Comparison of ENCODE assay signal across 15 cellular contexts in genomic region chr17:43644081-43644480, GRCh38. TPM values are rescaled to one million over a fixed set of nuclear protein-coding genes. Genes with fewer than 3 reads are reported as not detected.
DNase-seq lines count a peak whose midpoint lies in the region; TF ChIP-seq lines count a peak whose summit lies in the region.
"Had no signal": no experiment of that assay in that cellular context is flagged by ENCODE, and none has a peak within 500 bp of the region (broad histone marks: within the 10 kb centered on the region; RNA-seq: fewer than 3 reads in every experiment).

No MANE protein-coding gene starts in this region.

- CTCF ChIA-PET in Caco-2 (lab: Charles Lee) = no interaction called here
- CTCF ChIA-PET in activated naive CD4-positive, alpha-beta T cell treated with anti-CD3 and anti-CD28 coated beads for 36 hours (lab: Charles Lee) = no interaction called here

- in situ Hi-C loops in GM13976 (cut with MboI; ENCODE audit: low sequenced_read_pairs, unreplicated experiment) = no loop called here

- no peaks in the 10 kb centered on the region for H3K9me3 Mint-ChIP-seq in Caco-2 (ENCODE audit: unreplicated experiment)
- H3K9me3 Mint-ChIP-seq in activated naive CD4-positive, alpha-beta T cell treated with anti-CD3 and anti-CD28 coated beads for 36 hours = no peaks in the 10 kb centered on the region
- H3K9me3 Mint-ChIP-seq: IgD-negative memory B cell had no signal

- H3K27me3 Mint-ChIP-seq in Caco-2 (ENCODE audit: insufficient read depth, unreplicated experiment) = no peaks in the 10 kb centered on the region
- H3K27me3 Mint-ChIP-seq in activated naive CD4-positive, alpha-beta T cell treated with anti-CD3 and anti-CD28 coated beads for 36 hours (ENCODE audit: low read depth) = peaks cover 16% of the 10 kb centered on the region

- peaks cover 23% of the 10 kb centered on the region for H3K4me1 Mint-ChIP-seq in Caco-2 (ENCODE audit: low read depth, unreplicated experiment)
- H3K4me1 Mint-ChIP-seq in activated naive CD4-positive, alpha-beta T cell treated with anti-CD3 and anti-CD28 coated beads for 36 hours (ENCODE audit: low read depth) = peaks cover 28% of the 10 kb centered on the region
- H3K4me1 Mint-ChIP-seq: IgD-negative memory B cell had no signal

- H3K36me3 Mint-ChIP-seq in Caco-2 (ENCODE audit: insufficient read depth, unreplicated experiment) = no peaks in the 10 kb centered on the region
- H3K36me3 Mint-ChIP-seq in activated naive CD4-positive, alpha-beta T cell treated with anti-CD3 and anti-CD28 coated beads for 36 hours (ENCODE audit: low read depth) = no peaks in the 10 kb centered on the region

- H3K27ac Mint-ChIP-seq in Caco-2 (ENCODE audit: unreplicated experiment) = peak overlapping the region; percentile 10
- H3K27ac Mint-ChIP-seq in activated naive CD4-positive, alpha-beta T cell treated with anti-CD3 and anti-CD28 coated beads for 36 hours = no peak overlapping the region

- DNase-seq in NCI-H82 (lab: John Stamatoyannopoulos, UW) = peak; percentile 38
- DNase-seq in NCI-H82 treated with DMSO at 0.1 percent for 48 hours (lab: John Stamatoyannopoulos, UW; ENCODE audit: unreplicated experiment) = no peak
- DNase-seq in Caco-2 = no peak
- DNase-seq in NCI-H2171 treated with DMSO at 0.1 percent for 48 hours (lab: John Stamatoyannopoulos, UW) = peak; percentile 78
- peak; percentile 82 for DNase-seq in islet precursor cell
- no peak for DNase-seq in GM13976 (ENCODE audit: low spot score)
- DNase-seq in activated naive CD4-positive, alpha-beta T cell treated with anti-CD3 and anti-CD28 coated beads for 36 hours = no peak
- DNase-seq: DMS79; NCI-H1105; NCI-H2081 treated with DMSO at 0.1 percent for 48 hours; NCI-H446 treated with DMSO at 0.1 percent for 48 hours; NK-92 treated with Interleukin-12 subunit alpha and Interleukin-12 subunit beta, amount 100 ng/mL, for 24 hours; SIG-M5; SK-N-SH had no signal

- H3K4me3 ChIP-seq in Caco-2 (ENCODE audit: low read depth, low read length) = no peak overlapping the region

- intact Hi-C loops in Caco-2 (cut with micrococcal nuclease; ENCODE audit: unreplicated experiment) = no loop called here
- intact Hi-C loops in activated naive CD4-positive, alpha-beta T cell treated with anti-CD3 and anti-CD28 coated beads for 36 hours (cut with micrococcal nuclease) = no loop called here

- no TSS peak for BruUV-seq in Caco-2 (replicated peaks; lab: Mats Ljungman, UMichigan)

- POLR2A ChIA-PET in Caco-2 (lab: Charles Lee) = no interaction called here

- H3K27me3 ChIP-seq in Caco-2 (replicated peaks; ENCODE audit: control insufficient read depth, insufficient read depth, low read length) = no peaks in the 10 kb centered on the region

- peaks cover 21% of the 10 kb centered on the region for H3K4me1 ChIP-seq in Caco-2

- no peaks in the 10 kb centered on the region for H3K36me3 ChIP-seq in Caco-2 (ENCODE audit: control insufficient read depth, insufficient read depth, low read length)

- no peak for TF ChIP-seq CTCF in Caco-2 (IDR thresholded peaks at IDR 0.05; ENCODE audit: insufficient read depth in 1 of 2, low read depth in 1 of 2, low read length in 1 of 2, severe bottlenecking in 1 of 2, unreplicated experiment in 1 of 2)
- no peak for TF ChIP-seq CTCF in GM13976 (IDR thresholded peaks at IDR 0.05; ENCODE audit: borderline replicate concordance, control extremely low read depth, extremely low read depth, insufficient read depth, missing control alignments)

- H3K9me3 ChIP-seq in Caco-2 = no peaks in the 10 kb centered on the region
- H3K9me3 ChIP-seq: SK-N-SH had no signal

- H3K4me3 Mint-ChIP-seq in Caco-2 (ENCODE audit: unreplicated experiment) = no peak overlapping the region
- no peak overlapping the region for H3K4me3 Mint-ChIP-seq in activated naive CD4-positive, alpha-beta T cell treated with anti-CD3 and anti-CD28 coated beads for 36 hours
- H3K4me3 Mint-ChIP-seq: IgD-negative memory B cell had no signal

RNA-seq across cellular contexts. Expression of gene MEOX1, which starts 17.6 kb away (rescaled TPM):
- 0.72 and 1.7 TPM in 2 replicates for total RNA-seq in Caco-2 (2022)
- under 1 TPM; 0.12 to 0.17 TPM for total RNA-seq in activated naive CD4-positive, alpha-beta T cell treated with anti-CD3 and anti-CD28 coated beads for 36 hours

Comparison
In these comparisons a context has a peak if more than half of its experiments do, and no peak if none do; other contexts are left out.
1. DNase-seq: peak in NCI-H82 (single experiment), NCI-H2171 treated with DMSO at 0.1 percent for 48 hours (single experiment) and islet precursor cell (single experiment); none in NCI-H82 treated with DMSO at 0.1 percent for 48 hours (single experiment), Caco-2 (0 of 2), GM13976 (single experiment) and activated naive CD4-positive, alpha-beta T cell treated with anti-CD3 and anti-CD28 coated beads for 36 hours (single experiment).